1 cellular context compared by ENCODE assay signal in the genomic region with DNA sequence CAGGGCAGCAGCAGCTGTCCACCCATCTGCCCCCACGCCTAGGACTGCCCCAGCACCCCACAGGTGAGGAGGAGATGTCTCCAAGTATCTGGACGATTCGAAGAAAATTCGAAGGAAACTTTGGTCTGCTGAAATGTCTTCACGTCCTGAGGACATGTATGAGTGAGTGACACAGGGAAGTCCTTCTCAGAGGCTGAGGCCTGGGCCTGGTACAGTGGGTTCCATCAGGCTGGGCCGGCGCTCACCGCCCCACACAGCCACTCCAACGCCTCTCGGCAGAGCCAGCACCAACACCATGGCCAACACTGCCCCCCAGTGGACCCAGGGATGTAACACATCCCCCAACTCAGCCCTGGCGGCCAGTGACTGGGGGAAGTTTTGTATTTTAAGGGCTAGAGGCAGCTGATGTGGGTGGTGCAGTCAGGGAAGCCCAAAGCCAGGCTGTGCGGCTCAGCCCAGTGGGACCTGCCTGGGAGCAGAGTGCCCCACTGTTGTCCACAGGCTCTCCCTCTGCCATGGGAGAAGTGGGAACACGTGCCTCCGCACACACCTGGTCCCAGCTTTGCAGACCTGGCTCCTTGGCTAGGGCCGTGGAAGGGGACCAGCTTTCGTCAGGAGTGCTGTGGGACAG.
TF ChIP-seq lines count a peak whose summit lies in the region.

No MANE protein-coding gene starts in this region.

TF ChIP-seq in K562, 482 proteins besides CTCF, POLR2A, EP300 and RAD21 (continued from another document and continues in another):
- TF ChIP-seq MITF (IDR thresholded peaks at IDR 0.05) (no peak), HOMEZ (CRISPR knock-in tag; IDR thresholded peaks at IDR 0.05) (no peak), E2F5 (CRISPR knock-in tag; IDR thresholded peaks at IDR 0.05) (0 out of 2 replicates have a peak, but pooled peaks have one; percentile 15), RBBP5 (IDR thresholded peaks at IDR 0.05; ENCODE audit: borderline replicate concordance, insufficient read depth, low read length, poor library complexity, severe bottlenecking) (no peak), THRA (IDR thresholded peaks at IDR 0.05) (no peak), CBFB (CRISPR knock-in tag; IDR thresholded peaks at IDR 0.05) (peak; percentile 41; the same call in 1 of the 2 replicates), SMARCA5 (IDR thresholded peaks at IDR 0.05) (no peak), ZNF184 (CRISPR knock-in tag; IDR thresholded peaks at IDR 0.05) (no peak), XRCC5 (IDR thresholded peaks at IDR 0.05; ENCODE audit: low read depth, low read length) (peak; percentile 40; the same call in 1 of the 2 replicates), MYNN (IDR thresholded peaks at IDR 0.05) (0 out of 2 replicates have a peak, but pooled peaks have one; percentile 37), MYNN (CRISPR knock-in tag; IDR thresholded peaks at IDR 0.05) (no peak), CBX3 (IDR thresholded peaks at IDR 0.05; ENCODE audit: borderline replicate concordance in 1 of 2, low read length in 2 of 2) (peak in 1 of 2 experiments; percentile 67; a peak in 2 of 3 replicates), BRF2 (IDR thresholded peaks at IDR 0.05; ENCODE audit: borderline replicate concordance, insufficient read depth, insufficient read length) (no peak), ELF2 (CRISPR knock-in tag; IDR thresholded peaks at IDR 0.05) (no peak), DEAF1 (CRISPR knock-in tag; IDR thresholded peaks at IDR 0.05) (peak; percentile 96), NCOA1 (IDR thresholded peaks at IDR 0.05; ENCODE audit: low read depth) (no peak), CREM (IDR thresholded peaks at IDR 0.05; ENCODE audit: low read depth) (no peak), FOSL1 (tag; conservative IDR thresholded peaks at IDR 0.05) (no peak), RBM39 (optimal IDR thresholded peaks at IDR 0.05; ENCODE audit: low read depth, low read length) (no peak), ZNF583 (CRISPR knock-in tag; IDR thresholded peaks at IDR 0.05) (no peak), NFE2 (IDR thresholded peaks at IDR 0.05; ENCODE audit: low read depth) (no peak), U2AF1 (optimal IDR thresholded peaks at IDR 0.05; ENCODE audit: low read depth, low read length) (no peak), KLF10 (CRISPR knock-in tag; IDR thresholded peaks at IDR 0.05) (no peak), ZNF224 (CRISPR knock-in tag; IDR thresholded peaks at IDR 0.05) (no peak), SMARCE1 (IDR thresholded peaks at IDR 0.05) (no peak), ZFX (CRISPR knock-in tag; IDR thresholded peaks at IDR 0.05) (no peak), SMAD4 (CRISPR knock-in tag; conservative IDR thresholded peaks at IDR 0.05) (0 out of 2 replicates have a peak, but pooled peaks have one; percentile 26), ZBTB17 (CRISPR knock-in tag; IDR thresholded peaks at IDR 0.05) (0 out of 2 replicates have a peak, but pooled peaks have one; percentile 41), HMG20B (CRISPR knock-in tag; IDR thresholded peaks at IDR 0.05) (no peak), BRD9 (IDR thresholded peaks at IDR 0.05; ENCODE audit: low read depth, partially characterized antibody) (no peak), ATF3 (IDR thresholded peaks at IDR 0.05) (no peak), ATF3 (CRISPR knock-in tag; conservative IDR thresholded peaks at IDR 0.05) (no peak), MCM5 (IDR thresholded peaks at IDR 0.05; ENCODE audit: low read depth) (no peak), SPI1 (IDR thresholded peaks at IDR 0.05; ENCODE audit: borderline replicate concordance, low read depth, low read length) (no peak), ZNF431 (CRISPR knock-in tag; IDR thresholded peaks at IDR 0.05) (no peak), ZNF77 (CRISPR knock-in tag; IDR thresholded peaks at IDR 0.05) (no peak), ZNF511 (CRISPR knock-in tag; IDR thresholded peaks at IDR 0.05) (peak; percentile 30; the same call in 1 of the 2 replicates), RCOR1 (IDR thresholded peaks at IDR 0.05; ENCODE audit: borderline replicate concordance in 1 of 2, low read depth in 2 of 2, low read length in 2 of 2) (peak in 1 of 2 experiments; percentile 29; a peak in 1 of 4 replicates), NFIC (IDR thresholded peaks at IDR 0.05) (no peak), SP2 (IDR thresholded peaks at IDR 0.05; ENCODE audit: extremely low read depth, low read depth, low read length, poor library complexity, severe bottlenecking) (no peak), PRDM10 (IDR thresholded peaks at IDR 0.05; ENCODE audit: partially characterized antibody) (no peak), POLR3A (IDR thresholded peaks at IDR 0.05; ENCODE audit: borderline replicate concordance, extremely low read depth, insufficient read depth, insufficient read length) (no peak), CHCHD3 (CRISPR knock-in tag; IDR thresholded peaks at IDR 0.05) (no peak), PCBP2 (IDR thresholded peaks at IDR 0.05; ENCODE audit: low read depth, low read length, poor library complexity, severe bottlenecking) (no peak), ZNF717 (CRISPR knock-in tag; IDR thresholded peaks at IDR 0.05) (no peak)
- TF ChIP-seq, protein P1, sequence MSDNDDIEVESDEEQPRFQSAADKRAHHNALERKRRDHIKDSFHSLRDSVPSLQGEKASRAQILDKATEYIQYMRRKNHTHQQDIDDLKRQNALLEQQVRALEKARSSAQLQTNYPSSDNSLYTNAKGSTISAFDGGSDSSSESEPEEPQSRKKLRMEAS (CRISPR knock-in tag; IDR thresholded peaks at IDR 0.05), result no peak; the same call in none of the 2 replicates
